In the genomic region with DNA sequence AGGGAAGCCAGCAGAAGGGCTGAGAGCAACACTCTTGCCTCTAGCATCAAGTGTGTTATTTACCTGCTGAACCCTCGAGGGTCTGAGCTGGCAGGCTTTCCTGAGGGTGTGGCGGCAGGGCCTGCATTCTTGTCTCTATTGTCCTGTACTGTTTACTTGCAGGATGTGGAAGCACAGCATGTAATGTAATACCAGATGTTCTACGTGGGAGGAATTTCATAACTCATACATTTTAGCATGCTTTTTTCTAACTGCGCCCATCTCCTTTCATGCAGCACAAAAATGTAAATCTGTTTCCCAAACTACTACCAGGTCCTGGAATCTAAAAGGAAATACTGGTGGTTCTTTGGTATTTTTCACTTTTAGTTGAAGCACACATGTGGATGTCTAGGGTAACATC, we compare ENCODE assay signal across 11 cellular contexts.
A peak's percentile ranks its signal among the peaks of the same experiment; 100 is the strongest.
DNase-seq lines count a peak whose midpoint lies in the region; ATAC-seq and TF ChIP-seq lines count a peak whose summit lies in the region.
"Had no signal": no experiment of that assay in that cellular context is flagged by ENCODE, and none has a peak within 500 bp of the region (broad histone marks: within the 10 kb centered on the region; RNA-seq: fewer than 3 reads in every experiment).

No MANE protein-coding gene starts in this region.

- H3K79me2 ChIP-seq in fibroblast of lung (ENCODE audit: control insufficient read depth, insufficient read depth, low read length): no peaks in the 10 kb centered on the region

- no peak overlapping the region for H3K27ac Mint-ChIP-seq in activated CD4-positive, alpha-beta T cell treated with anti-CD3 and anti-CD28 coated beads, Interleukin-2, amount 10 ng/mL, durations not matched to agents 7 days and 5 days
- H3K27ac Mint-ChIP-seq: natural killer cell had no signal

- CTCF ChIA-PET in activated CD4-positive, alpha-beta T cell treated with anti-CD3 and anti-CD28 coated beads, Interleukin-2, amount 10 ng/mL, durations not matched to agents 7 days and 5 days (lab: Charles Lee): no interaction called here

- POLR2A ChIA-PET in activated CD4-positive, alpha-beta T cell treated with anti-CD3 and anti-CD28 coated beads, Interleukin-2, amount 10 ng/mL, durations not matched to agents 7 days and 5 days (lab: Charles Lee): no interaction called here

- no peak for TF ChIP-seq CTCF in fibroblast of lung (conservative IDR thresholded peaks at IDR 0.05 in 1 of 2, IDR thresholded peaks at IDR 0.05 in 1 of 2; ENCODE audit: low read depth in 1 of 2, low read length in 2 of 2)
- TF ChIP-seq CTCF in gastrocnemius medialis (IDR thresholded peaks at IDR 0.05 in 4 of 5, conservative IDR thresholded peaks at IDR 0.05 in 1 of 5): no peak

- no peak overlapping the region for H3K4me2 ChIP-seq in fibroblast of lung (ENCODE audit: extremely low read depth, insufficient read depth, low read length)

- in situ Hi-C loops in gastrocnemius medialis (cut with MboI; ENCODE audit: low sequenced_read_pairs in 4 of 4): no loop called here

- no peaks in the 10 kb centered on the region for H3K9me3 Mint-ChIP-seq in activated CD4-positive, alpha-beta T cell treated with anti-CD3 and anti-CD28 coated beads, Interleukin-2, amount 10 ng/mL, durations not matched to agents 7 days and 5 days
- H3K9me3 Mint-ChIP-seq: natural killer cell had no signal

- H3K36me3 ChIP-seq in fibroblast of lung (ENCODE audit: control insufficient read depth, insufficient read depth, low read length): no peaks in the 10 kb centered on the region
- H3K36me3 ChIP-seq in gastrocnemius medialis: peaks cover 0 to 29% of the 10 kb centered on the region in 2 donors

- DNase-seq in ELF-1 (ENCODE audit: low read depth, low spot score) (peak; percentile 52), NCI-H69 (lab: John Stamatoyannopoulos, UW) (peak; percentile 86), fibroblast of lung (ENCODE audit: low read depth in 2 of 2) (peak; percentile 87 to 92), gastrocnemius medialis (peak in 1 of 2 donors; percentile 31), NCI-H524 (lab: John Stamatoyannopoulos, UW) (no peak), SIG-M5 treated with dmso at 0.1 percent for 504 hours (lab: John Stamatoyannopoulos, UW; ENCODE audit: unreplicated experiment) (no peak)
- DNase-seq in activated CD4-positive, alpha-beta T cell treated with anti-CD3 and anti-CD28 coated beads, Interleukin-2, amount 10 ng/mL, durations not matched to agents 7 days and 5 days: no peak
- DNase-seq: erythroblast, natural killer cell had no signal

- intact Hi-C loops in gastrocnemius medialis (cut with DNase I; ENCODE audit: low total_unique reads): loop anchor here (5.0 kb wide), 1 partner anchor 37 kb away; no protein-coding TSS in a partner anchor

- H3K4me1 Mint-ChIP-seq in activated CD4-positive, alpha-beta T cell treated with anti-CD3 and anti-CD28 coated beads, Interleukin-2, amount 10 ng/mL, durations not matched to agents 7 days and 5 days: no peaks in the 10 kb centered on the region
- H3K4me1 Mint-ChIP-seq: natural killer cell had no signal

- no peaks in the 10 kb centered on the region for H3K27me3 Mint-ChIP-seq in activated CD4-positive, alpha-beta T cell treated with anti-CD3 and anti-CD28 coated beads, Interleukin-2, amount 10 ng/mL, durations not matched to agents 7 days and 5 days

- H3K4me1 ChIP-seq in fibroblast of lung (ENCODE audit: control insufficient read depth, extremely low read depth, insufficient read depth, low read length) (peaks cover 24% of the 10 kb centered on the region), gastrocnemius medialis (peaks cover 16 to 19% of the 10 kb centered on the region in 2 donors)

- H4K20me1 ChIP-seq in fibroblast of lung (ENCODE audit: control insufficient read depth, extremely low read depth, insufficient read depth, low read length): no peaks in the 10 kb centered on the region

- peak overlapping the region; percentile 72 for H3K27ac ChIP-seq in fibroblast of lung (ENCODE audit: insufficient read depth, low read length)
- peak overlapping the region; percentile 30 to 61 (median 56) for H3K27ac ChIP-seq in gastrocnemius medialis

- ATAC-seq in gastrocnemius medialis (peak; percentile 19 to 24), GM18498 (IDR thresholded peaks at IDR 0.05; ENCODE audit: unreplicated experiment) (no peak)
- ATAC-seq: K562, natural killer cell had no signal

- H3K36me3 Mint-ChIP-seq in activated CD4-positive, alpha-beta T cell treated with anti-CD3 and anti-CD28 coated beads, Interleukin-2, amount 10 ng/mL, durations not matched to agents 7 days and 5 days (ENCODE audit: low read depth): peaks cover 19% of the 10 kb centered on the region

- no peak for TF ChIP-seq POLR2A in gastrocnemius medialis (IDR thresholded peaks at IDR 0.05)

- no peak overlapping the region for H2AFZ ChIP-seq in fibroblast of lung (ENCODE audit: low read length)

- H3K4me3 Mint-ChIP-seq in activated CD4-positive, alpha-beta T cell treated with anti-CD3 and anti-CD28 coated beads, Interleukin-2, amount 10 ng/mL, durations not matched to agents 7 days and 5 days: no peak overlapping the region
- H3K4me3 Mint-ChIP-seq: natural killer cell had no signal

- no peak overlapping the region for H3K9ac ChIP-seq in fibroblast of lung (ENCODE audit: insufficient read depth, low read length)

- no peak overlapping the region for H3K4me3 ChIP-seq in fibroblast of lung (replicated peaks in 1 of 4; ENCODE audit: control extremely low read depth in 1 of 4, insufficient read depth in 1 of 4, low read depth in 3 of 4, low read length in 4 of 4)
- no peak overlapping the region for H3K4me3 ChIP-seq in gastrocnemius medialis
- H3K4me3 ChIP-seq: K562 had no signal

- H3K9me3 ChIP-seq in fibroblast of lung (ENCODE audit: control insufficient read depth, insufficient read depth, low read depth, low read length) (no peaks in the 10 kb centered on the region), gastrocnemius medialis (no peaks in the 10 kb centered on the region)

- no peaks in the 10 kb centered on the region for H3K27me3 ChIP-seq in fibroblast of lung (ENCODE audit: control insufficient read depth, insufficient read depth, low read length)
- H3K27me3 ChIP-seq in gastrocnemius medialis: no peaks in the 10 kb centered on the region

Comparison
In these comparisons a context has a peak if more than half of its experiments do, and no peak if none do; other contexts are left out.
1. DNase-seq: peak in ELF-1 (single experiment), NCI-H69 (single experiment) and fibroblast of lung (2 of 2); none in activated CD4-positive, alpha-beta T cell treated with anti-CD3 and anti-CD28 coated beads, Interleukin-2, amount 10 ng/mL, durations not matched to agents 7 days and 5 days (single experiment), NCI-H524 (0 of 2) and SIG-M5 treated with dmso at 0.1 percent for 504 hours (single experiment).